8 cellular contexts compared by ENCODE assay signal in the genomic region with DNA sequence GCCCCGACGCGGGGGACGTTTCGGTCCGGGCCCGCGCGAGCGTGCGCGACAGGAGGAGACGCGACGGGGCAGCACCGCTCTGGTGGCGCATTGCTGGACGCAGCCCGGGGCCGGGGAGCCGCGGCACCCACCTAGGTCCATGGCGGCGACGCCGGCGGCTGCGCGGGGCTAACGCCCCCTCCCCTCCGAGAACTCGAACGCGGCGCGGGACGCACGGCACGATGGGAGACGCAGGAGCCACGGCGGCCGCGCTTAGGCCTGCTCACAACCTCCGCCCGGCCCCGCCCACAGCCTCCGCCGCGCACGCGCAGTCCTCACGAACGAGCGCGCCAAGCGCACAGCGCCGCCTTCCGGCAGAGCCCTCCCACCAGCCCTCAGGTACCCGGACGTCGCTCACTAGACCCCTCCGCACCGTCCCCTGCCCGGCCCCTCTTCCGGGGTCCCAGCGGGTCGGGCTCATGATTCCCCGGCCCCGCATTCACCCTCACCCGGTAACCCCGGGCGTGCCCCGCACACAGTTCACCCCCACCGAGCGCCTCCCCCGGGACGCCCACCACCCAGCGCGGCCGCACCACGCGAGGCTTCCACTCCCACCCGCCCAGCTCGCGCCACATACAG. TPM values are rescaled to one million over a fixed set of nuclear protein-coding genes. Genes with fewer than 3 reads are reported as not detected.
DNase-seq lines count a peak whose midpoint lies in the region; ATAC-seq and TF ChIP-seq lines count a peak whose summit lies in the region.

A gene (minus strand): TSS at position 263 of the 618 bp plus-strand sequence. CDS start 122 bp downstream, at position 141.

- H3K4me3 ChIP-seq in HUES48 (ENCODE audit: low read depth, low read length) (peak within 1 kb of the TSS; percentile 91), OCI-LY7 (ENCODE audit: low read depth, low read length, poor library complexity, severe bottlenecking) (peak within 1 kb of the TSS; percentile 75), esophagus (ENCODE audit: low read depth in 1 of 2, low read length in 2 of 2) (peak within 1 kb of the TSS; percentile 70 to 95), mucosa of stomach (ENCODE audit: low read length) (peak within 1 kb of the TSS; percentile 75)

- peak within 1 kb of the TSS; percentile 86 for H3K4me2 ChIP-seq in OCI-LY7 (ENCODE audit: low read length)

- H3K36me3 ChIP-seq in HUES48 (ENCODE audit: control insufficient read depth, insufficient read depth, low read length) (peaks cover 28% of the 10 kb centered on the region), OCI-LY7 (ENCODE audit: insufficient read depth, low read length) (peaks cover 52% of the 10 kb centered on the region), esophagus (ENCODE audit: control insufficient read depth in 2 of 2, insufficient read depth in 2 of 2, low read length in 1 of 2) (peaks cover 6% of the 10 kb centered on the region in 2 donors), mucosa of stomach (ENCODE audit: control insufficient read depth, insufficient read depth, low read length) (peaks cover 8% of the 10 kb centered on the region)

- ATAC-seq in GM21390 (IDR thresholded peaks at IDR 0.05; ENCODE audit: unreplicated experiment) = peak; percentile 83

- peak within 1 kb of the TSS; percentile 86 for H2AFZ ChIP-seq in OCI-LY7 (ENCODE audit: low read length)

- H3K27me3 ChIP-seq in HUES48 (ENCODE audit: control insufficient read depth, insufficient read depth, low read length) (no peaks in the 10 kb centered on the region), esophagus (ENCODE audit: control insufficient read depth in 1 of 2, insufficient read depth in 2 of 2, low read length in 2 of 2) (no peaks in the 10 kb centered on the region), mucosa of stomach (ENCODE audit: control insufficient read depth, insufficient read depth, low read length) (no peaks in the 10 kb centered on the region)

- H3K27ac ChIP-seq in HUES48 (ENCODE audit: low read depth, low read length) (peak within 1 kb of the TSS; percentile 42), OCI-LY7 (ENCODE audit: low read depth, low read length, poor library complexity, severe bottlenecking) (peak within 1 kb of the TSS; percentile 57), esophagus (ENCODE audit: low read depth in 2 of 2, low read length in 1 of 2) (peak within 1 kb of the TSS; percentile 73 to 74)

- H3K79me2 ChIP-seq in OCI-LY7 (ENCODE audit: insufficient read depth, low read depth, low read length) = peaks cover 40% of the 10 kb centered on the region

- H3K9ac ChIP-seq in HUES48 (ENCODE audit: low read depth, low read length) = peak within 1 kb of the TSS; percentile 80
- H3K9ac ChIP-seq in mucosa of stomach (ENCODE audit: low read length) = peak within 1 kb of the TSS; percentile 86

- DNase-seq in DMS114 treated with DMSO at 0.1 percent for 48 hours (lab: John Stamatoyannopoulos, UW; ENCODE audit: unreplicated experiment) (peak; percentile 74), OCI-LY7 (ENCODE audit: low spot score) (peak; percentile 95)
- peak; percentile 100 for DNase-seq in activated T-cell treated with anti-CD3 and anti-CD28 coated beads, Interleukin-2, amount 50 U/mL, for 1 hour
- DNase-seq in stimulated activated CD8-positive, alpha-beta memory T cell treated with anti-CD3 and anti-CD28 coated beads, Interleukin-4, amount 100 ng/mL, for 48 hours = peak; percentile 100

- peaks cover 5% of the 10 kb centered on the region; the same call in 1 of the 2 replicates for H3K4me1 ChIP-seq in HUES48 (ENCODE audit: control insufficient read depth, insufficient read depth, low read length)
- peaks cover 18% of the 10 kb centered on the region for H3K4me1 ChIP-seq in OCI-LY7 (ENCODE audit: insufficient read depth, low read length, poor library complexity, severe bottlenecking)
- H3K4me1 ChIP-seq in esophagus (ENCODE audit: control insufficient read depth in 2 of 2, insufficient read depth in 2 of 2, low read length in 1 of 2) = peaks cover 2 to 5% of the 10 kb centered on the region in 2 donors
- peaks cover 14% of the 10 kb centered on the region for H3K4me1 ChIP-seq in mucosa of stomach (ENCODE audit: control insufficient read depth, insufficient read depth, low read length)

- TF ChIP-seq CTCF in OCI-LY7 (conservative IDR thresholded peaks at IDR 0.05; ENCODE audit: low read length) = peak; percentile 83

- H3K9me2 ChIP-seq in OCI-LY7 (ENCODE audit: insufficient read depth, low read length) = no peaks in the 10 kb centered on the region

- no peaks in the 10 kb centered on the region for H4K20me1 ChIP-seq in OCI-LY7 (ENCODE audit: insufficient read depth, low read length)

- H3K9me3 ChIP-seq in HUES48 (ENCODE audit: control insufficient read depth, insufficient read depth, low read length) = peaks cover 5% of the 10 kb centered on the region
- no peaks in the 10 kb centered on the region for H3K9me3 ChIP-seq in OCI-LY7 (ENCODE audit: low read length)
- H3K9me3 ChIP-seq in esophagus (ENCODE audit: control insufficient read depth in 2 of 2, insufficient read depth in 1 of 2, low read depth in 1 of 2, low read length in 1 of 2) = no peaks in the 10 kb centered on the region
- H3K9me3 ChIP-seq in mucosa of stomach (ENCODE audit: control insufficient read depth, low read length) = no peaks in the 10 kb centered on the region

- no TSS peak for BruUV-seq in OCI-LY7 (replicated peaks; lab: Mats Ljungman, UMichigan)

- CTCF ChIA-PET in OCI-LY7 (lab: Charles Lee; ENCODE audit: unreplicated experiment) = interaction anchor here (0.6 kb wide), 1 partner anchor 13 kb away, joined by 3 read pairs; no protein-coding TSS in a partner anchor

- WGBS in esophagus, 2 donors = 0% methylated on average over 53 to 87 of the region's 87 CpGs

- intact Hi-C loops in OCI-LY7 (cut with micrococcal nuclease; ENCODE audit: unreplicated experiment) = no loop called here

- POLR2A ChIA-PET in OCI-LY7 (lab: Charles Lee) = interaction anchor here (0.7 kb wide), 1 partner anchor 213 kb away, joined by 3 read pairs; no protein-coding TSS in a partner anchor

RNA-seq across cellular contexts. Expression of the gene that starts here (rescaled TPM):
- 36.3 and 40.2 TPM in 2 replicates for total RNA-seq in OCI-LY7 (2014; rRNA removed; shearing (Covaris generic))
- 53.6 and 56.1 TPM in 2 replicates for total RNA-seq in OCI-LY7 (2022)
- polyA plus RNA-seq in esophagus = 10 to 100 TPM in 1 of 2 donors, 1 to 10 TPM in 1; 7.0 to 12.8 TPM

Comparison
In these comparisons a context has a peak if more than half of its experiments do, and no peak if none do; other contexts are left out.
1. Peak in every context shown above with its lines: DNase-seq, ATAC-seq, H3K4me3 ChIP-seq and H3K27ac ChIP-seq.